ENCODE assay signal across 12 cellular contexts in genomic region chr6:36997811-36998722, GRCh38. TPM values are rescaled to one million over a fixed set of nuclear protein-coding genes. Genes with fewer than 3 reads are reported as not detected.
DNase-seq lines count a peak whose midpoint lies in the region; ATAC-seq, FAIRE-seq and TF ChIP-seq lines count a peak whose summit lies in the region.
"Had no signal": no experiment of that assay in that cellular context is flagged by ENCODE, and none has a peak within 500 bp of the region (broad histone marks: within the 10 kb centered on the region; RNA-seq: fewer than 3 reads in every experiment).

No MANE protein-coding gene starts in this region.

- TF ChIP-seq CTCF in esophagus muscularis mucosa (IDR thresholded peaks at IDR 0.05) (no peak), GM20000 (IDR thresholded peaks at IDR 0.05; ENCODE audit: extremely low read depth, missing control alignments) (no peak), D721Med (IDR thresholded peaks at IDR 0.05; ENCODE audit: insufficient read depth, missing control alignments) (no peak)

- no peak overlapping the region for H3K9ac ChIP-seq in muscle layer of colon (ENCODE audit: low read length)

- peak; percentile 88 for DNase-seq in NCI-H460 (ENCODE audit: extremely low read depth, low read depth)
- no peak for DNase-seq in esophagus muscularis mucosa (ENCODE audit: extremely low spot score)
- peak; percentile 43 for DNase-seq in superior temporal gyrus (ENCODE audit: extremely low spot score)
- DNase-seq in GM20000 (ENCODE audit: low spot score): no peak
- DNase-seq in D721Med (ENCODE audit: insufficient read length, low spot score): no peak
- DNase-seq in AG20443 (ENCODE audit: low spot score): no peak
- DNase-seq: activated B cell treated with CpG ODN at 0.5 μM for 24 hours; activated effector memory CD4-positive, alpha-beta T cell treated with anti-CD3 and anti-CD28 coated beads, Interleukin-2, amount 50 U/mL, for 16 hours; erythroblast; NK-92 treated with Interleukin-12 subunit alpha and Interleukin-12 subunit beta, amount 100 ng/mL, for 24 hours had no signal

- H3K9me3 ChIP-seq in esophagus muscularis mucosa (no peaks in the 10 kb centered on the region), muscle layer of colon (ENCODE audit: low read length) (no peaks in the 10 kb centered on the region)

- H3K27me3 ChIP-seq in esophagus muscularis mucosa: no peaks in the 10 kb centered on the region
- no peaks in the 10 kb centered on the region for H3K27me3 ChIP-seq in muscle layer of colon (ENCODE audit: control insufficient read depth in 1 of 2, insufficient read depth in 2 of 2, low read length in 2 of 2)

- no peak for ATAC-seq in GM21423 (IDR thresholded peaks at IDR 0.05; ENCODE audit: unreplicated experiment)

- TF ChIP-seq POLR2A in esophagus muscularis mucosa (IDR thresholded peaks at IDR 0.05; ENCODE audit: low read depth): no peak

- TF ChIP-seq EP300 in esophagus muscularis mucosa (IDR thresholded peaks at IDR 0.05): no peak

- WGBS in esophagus muscularis mucosa: 75% methylated on average over 18 of the region's 18 CpGs

- H3K4me1 ChIP-seq in esophagus muscularis mucosa (peaks cover 19 to 22% (median 20%) of the 10 kb centered on the region in 4 donors), muscle layer of colon (ENCODE audit: insufficient read depth, low read length) (peaks cover 20% of the 10 kb centered on the region)

- intact Hi-C loops in esophagus muscularis mucosa (cut with DNase I): no loop called here

- H3K27ac ChIP-seq in esophagus muscularis mucosa (replicated peaks in 1 of 4) (peak overlapping the region; percentile 73 to 85 (median 78)), muscle layer of colon (ENCODE audit: low read depth, low read length) (peak overlapping the region; percentile 77)

- no peak for FAIRE-seq in D721Med (lab: Jason Lieb, UNC)

- no peak overlapping the region for H3K4me3 ChIP-seq in esophagus muscularis mucosa
- H3K4me3 ChIP-seq in muscle layer of colon (ENCODE audit: low read depth in 1 of 2, low read length in 2 of 2): no peak overlapping the region

- H3K36me3 ChIP-seq in esophagus muscularis mucosa (no peaks in the 10 kb centered on the region), muscle layer of colon (ENCODE audit: insufficient read depth, low read length) (no peaks in the 10 kb centered on the region)

RNA-seq across cellular contexts. Expression of gene FGD2, which starts 7.4 kb away (rescaled TPM):
- 0.10 TPM in 1 of 2 replicates, not detected in the other for total RNA-seq in NCI-H460 (2014; rRNA removed; shearing (Covaris generic))
- 0.57 TPM in 1 of 2 replicates, not detected in the other for polyA plus RNA-seq in NCI-H460 (2014; cell fraction: nucleus; rRNA removed)
- total RNA-seq in esophagus muscularis mucosa: 10 to 100 TPM; 13.9 to 23.1 (median 19.3) TPM

RNA-seq across cellular contexts. Expression of gene MTCH1, which starts 12.1 kb away (rescaled TPM):
- total RNA-seq in NCI-H460 (2014; rRNA removed; shearing (Covaris generic)): 191 and 198 TPM in 2 replicates
- polyA plus RNA-seq in NCI-H460 (2014; cell fraction: nucleus; rRNA removed): 240 and 343 TPM in 2 replicates
- total RNA-seq in esophagus muscularis mucosa: 100 to 1,000 TPM; 205 to 258 (median 232) TPM

RNA-seq across cellular contexts. Expression of gene PI16, which starts 43.5 kb away (rescaled TPM):
- total RNA-seq in NCI-H460 (2014; rRNA removed; shearing (Covaris generic)): 0.07 TPM in 1 of 2 replicates, not detected in the other
- not detected in 2 replicates for polyA plus RNA-seq in NCI-H460 (2014; cell fraction: nucleus; rRNA removed)
- total RNA-seq in esophagus muscularis mucosa: 10 to 100 TPM; 44.8 to 64.3 (median 56.9) TPM

Comparison
In these comparisons a context has a peak if more than half of its experiments do, and no peak if none do; other contexts are left out.
1. DNase-seq: peak in NCI-H460 (single experiment) and superior temporal gyrus (single experiment); none in esophagus muscularis mucosa (single experiment), GM20000 (single experiment), D721Med (single experiment) and AG20443 (single experiment).
2. RNA of gene FGD2, which starts 7.4 kb away (total RNA-seq): 13.9 to 23.1 TPM in esophagus muscularis mucosa; 0.10 TPM in NCI-H460; every median in the first group is over 10 times any median in the second.
3. RNA of gene PI16, which starts 43.5 kb away (total RNA-seq): 44.8 to 64.3 TPM in esophagus muscularis mucosa; 0.07 TPM in NCI-H460; every median in the first group is over 10 times any median in the second.